10 cellular contexts compared by ENCODE assay signal in the genomic region with DNA sequence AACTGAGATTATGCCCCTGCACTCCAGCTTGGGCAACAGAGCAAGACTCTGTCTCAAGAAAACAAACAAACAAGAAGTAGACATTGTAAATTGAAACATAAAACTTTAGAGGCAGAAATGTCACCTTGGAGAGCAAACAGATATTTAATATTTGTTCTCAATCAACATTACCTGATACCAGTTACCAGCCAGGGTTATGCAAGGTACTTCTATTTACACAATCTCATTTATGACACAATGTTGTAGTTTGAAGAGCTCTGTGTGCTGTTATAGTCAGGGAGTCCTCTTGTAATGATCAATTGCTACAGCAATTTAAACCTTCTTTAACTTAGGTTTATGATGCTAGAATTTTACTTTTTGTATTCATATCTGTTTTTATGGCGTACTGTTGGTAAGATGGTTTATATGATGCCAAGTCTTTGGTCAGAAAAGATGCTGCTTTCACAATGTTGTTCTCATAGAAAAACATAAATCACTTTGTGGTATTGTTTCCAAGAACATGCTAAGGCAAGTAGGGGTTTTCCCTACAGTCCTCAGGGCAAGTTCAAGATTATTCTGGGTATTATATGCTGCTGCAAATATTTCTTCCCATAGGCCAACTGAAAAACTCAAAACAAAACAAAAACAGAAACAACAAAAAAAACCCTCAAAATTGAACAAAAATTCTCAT.
DNase-seq lines count a peak whose midpoint lies in the region; ATAC-seq, FAIRE-seq and TF ChIP-seq lines count a peak whose summit lies in the region.
"Had no signal": no experiment of that assay in that cellular context is flagged by ENCODE, and none has a peak within 500 bp of the region (broad histone marks: within the 10 kb centered on the region; RNA-seq: fewer than 3 reads in every experiment).

No MANE protein-coding gene starts in this region.

- no peak overlapping the region for H3K4me3 ChIP-seq in small intestine (ENCODE audit: low read depth in 1 of 2, low read length in 2 of 2)

- peak overlapping the region; percentile 79 for H3K27ac Mint-ChIP-seq in activated CD4-positive, alpha-beta T cell treated with anti-CD3 and anti-CD28 coated beads, Interleukin-2, amount 10 ng/mL, durations not matched to agents 24 days and 14 days
- peak overlapping the region; percentile 13 for H3K27ac Mint-ChIP-seq in activated naive CD8-positive, alpha-beta T cell treated with anti-CD3 and anti-CD28 coated beads, Interleukin-2, amount 10 ng/mL, durations not matched to agents 7 days and 5 days
- H3K27ac Mint-ChIP-seq in Calu3 (ENCODE audit: unreplicated experiment), result no peak overlapping the region
- no peak overlapping the region for H3K27ac Mint-ChIP-seq in progenitor cell of endocrine pancreas

- H3K4me1 ChIP-seq in small intestine (ENCODE audit: control insufficient read depth in 2 of 2, insufficient read depth in 1 of 2, low read depth in 1 of 2, low read length in 1 of 2), result peaks cover 0 to 4% of the 10 kb centered on the region in 2 donors

- H3K36me3 ChIP-seq in small intestine (ENCODE audit: control insufficient read depth in 2 of 2, insufficient read depth in 2 of 2, low read length in 2 of 2), result no peaks in the 10 kb centered on the region

- CTCF ChIA-PET in Calu3 (lab: Charles Lee), result no interaction called here

- H3K4me1 Mint-ChIP-seq in activated CD4-positive, alpha-beta T cell treated with anti-CD3 and anti-CD28 coated beads, Interleukin-2, amount 10 ng/mL, durations not matched to agents 24 days and 14 days, result peaks cover 50% of the 10 kb centered on the region
- H3K4me1 Mint-ChIP-seq in activated naive CD8-positive, alpha-beta T cell treated with anti-CD3 and anti-CD28 coated beads, Interleukin-2, amount 10 ng/mL, durations not matched to agents 7 days and 5 days, result peaks cover 32% of the 10 kb centered on the region
- H3K4me1 Mint-ChIP-seq in Calu3 (ENCODE audit: low read depth, unreplicated experiment) (peaks cover 19% of the 10 kb centered on the region), progenitor cell of endocrine pancreas (ENCODE audit: low read depth) (no peaks in the 10 kb centered on the region)

- 68 to 85% (median 72%) methylated on average over 1 of the region's 1 CpG for WGBS in small intestine, 3 donors

- no peak overlapping the region for H3K27ac ChIP-seq in small intestine (ENCODE audit: low read depth in 1 of 2, low read length in 1 of 2)
- H3K27ac ChIP-seq: HL-60 had no signal

- POLR2A ChIA-PET in activated naive CD8-positive, alpha-beta T cell treated with anti-CD3 and anti-CD28 coated beads, Interleukin-2, amount 10 ng/mL, durations not matched to agents 7 days and 5 days (lab: Charles Lee), result no interaction called here

- no peaks in the 10 kb centered on the region for H3K27me3 ChIP-seq in small intestine (ENCODE audit: control insufficient read depth in 2 of 2, insufficient read depth in 2 of 2, low read length in 2 of 2)

- intact Hi-C loops in activated CD4-positive, alpha-beta T cell treated with anti-CD3 and anti-CD28 coated beads, Interleukin-2, amount 10 ng/mL, durations not matched to agents 24 days and 14 days (cut with micrococcal nuclease), result loop anchor here (1.0 to 2.0 kb wide), 5 partner anchors 9 to 172 kb away; no protein-coding TSS in a partner anchor
- intact Hi-C loops in Calu3 (cut with micrococcal nuclease; ENCODE audit: unreplicated experiment), result no loop called here

- H3K36me3 Mint-ChIP-seq in activated CD4-positive, alpha-beta T cell treated with anti-CD3 and anti-CD28 coated beads, Interleukin-2, amount 10 ng/mL, durations not matched to agents 24 days and 14 days (ENCODE audit: low read depth), result peaks cover 21% of the 10 kb centered on the region
- peaks cover 14% of the 10 kb centered on the region for H3K36me3 Mint-ChIP-seq in activated naive CD8-positive, alpha-beta T cell treated with anti-CD3 and anti-CD28 coated beads, Interleukin-2, amount 10 ng/mL, durations not matched to agents 7 days and 5 days
- H3K36me3 Mint-ChIP-seq in Calu3 (ENCODE audit: insufficient read depth, unreplicated experiment) (no peaks in the 10 kb centered on the region), progenitor cell of endocrine pancreas (ENCODE audit: insufficient read depth) (no peaks in the 10 kb centered on the region)

- peaks cover 4% of the 10 kb centered on the region for H3K9me3 Mint-ChIP-seq in activated CD4-positive, alpha-beta T cell treated with anti-CD3 and anti-CD28 coated beads, Interleukin-2, amount 10 ng/mL, durations not matched to agents 24 days and 14 days
- peaks cover 1% of the 10 kb centered on the region for H3K9me3 Mint-ChIP-seq in activated naive CD8-positive, alpha-beta T cell treated with anti-CD3 and anti-CD28 coated beads, Interleukin-2, amount 10 ng/mL, durations not matched to agents 7 days and 5 days
- H3K9me3 Mint-ChIP-seq in Calu3 (ENCODE audit: low read depth, unreplicated experiment) (no peaks in the 10 kb centered on the region), progenitor cell of endocrine pancreas (ENCODE audit: low read depth) (no peaks in the 10 kb centered on the region)

- DNase-seq in activated CD4-positive, alpha-beta T cell treated with anti-CD3 and anti-CD28 coated beads, Interleukin-2, amount 10 ng/mL, durations not matched to agents 24 days and 14 days, result peak; percentile 73
- DNase-seq in activated CD4-positive, alpha-beta T cell treated with anti-CD3 and anti-CD28 coated beads, Interleukin-2, amount 50 U/mL, for 1 hour, result no peak
- DNase-seq in activated naive CD8-positive, alpha-beta T cell treated with anti-CD3 and anti-CD28 coated beads, Interleukin-2, amount 10 ng/mL, durations not matched to agents 7 days and 5 days, result no peak
- DNase-seq in small intestine, result peak; percentile 28
- no peak for DNase-seq in HUDEP-2 (lab: John Stamatoyannopoulos, UW; ENCODE audit: unreplicated experiment in 76 of 76)
- no peak for DNase-seq in Calu3
- no peak for DNase-seq in progenitor cell of endocrine pancreas (ENCODE audit: low spot score, unreplicated experiment)

- TF ChIP-seq CTCF in Calu3 (IDR thresholded peaks at IDR 0.05; ENCODE audit: unreplicated experiment) (no peak), progenitor cell of endocrine pancreas (IDR thresholded peaks at IDR 0.05; ENCODE audit: unreplicated experiment) (no peak)

- ATAC-seq in HG03095 (IDR thresholded peaks at IDR 0.05; ENCODE audit: unreplicated experiment), result peak; percentile 41
- peak; percentile 83 for ATAC-seq in activated naive CD8-positive, alpha-beta T cell treated with anti-CD3 and anti-CD28 coated beads, Interleukin-2, amount 10 ng/mL, durations not matched to agents 7 days and 5 days (ENCODE audit: low read depth)

- H3K4me3 Mint-ChIP-seq in activated CD4-positive, alpha-beta T cell treated with anti-CD3 and anti-CD28 coated beads, Interleukin-2, amount 10 ng/mL, durations not matched to agents 24 days and 14 days, result peak overlapping the region; percentile 44
- H3K4me3 Mint-ChIP-seq in activated naive CD8-positive, alpha-beta T cell treated with anti-CD3 and anti-CD28 coated beads, Interleukin-2, amount 10 ng/mL, durations not matched to agents 7 days and 5 days, result peak overlapping the region; percentile 7
- H3K4me3 Mint-ChIP-seq in Calu3 (ENCODE audit: low read depth, unreplicated experiment) (no peak overlapping the region), progenitor cell of endocrine pancreas (ENCODE audit: low read depth) (no peak overlapping the region)

- no peak for FAIRE-seq in small intestine (lab: Jason Lieb, UNC)
- FAIRE-seq: A204.1 had no signal

- H3K27me3 Mint-ChIP-seq in activated CD4-positive, alpha-beta T cell treated with anti-CD3 and anti-CD28 coated beads, Interleukin-2, amount 10 ng/mL, durations not matched to agents 24 days and 14 days, result no peaks in the 10 kb centered on the region
- no peaks in the 10 kb centered on the region for H3K27me3 Mint-ChIP-seq in activated naive CD8-positive, alpha-beta T cell treated with anti-CD3 and anti-CD28 coated beads, Interleukin-2, amount 10 ng/mL, durations not matched to agents 7 days and 5 days
- H3K27me3 Mint-ChIP-seq in Calu3 (ENCODE audit: unreplicated experiment) (no peaks in the 10 kb centered on the region), progenitor cell of endocrine pancreas (no peaks in the 10 kb centered on the region)

- H3K9me3 ChIP-seq in small intestine (ENCODE audit: control insufficient read depth, low read depth), result no peaks in the 10 kb centered on the region

- no TSS peak for BruUV-seq in Calu3 (replicated peaks; lab: Mats Ljungman, UMichigan)

Comparison
In these comparisons a context has a peak if more than half of its experiments do, and no peak if none do; other contexts are left out.
1. DNase-seq: peak in activated CD4-positive, alpha-beta T cell treated with anti-CD3 and anti-CD28 coated beads, Interleukin-2, amount 10 ng/mL, durations not matched to agents 24 days and 14 days (single experiment) and small intestine (single experiment); none in activated CD4-positive, alpha-beta T cell treated with anti-CD3 and anti-CD28 coated beads, Interleukin-2, amount 50 U/mL, for 1 hour (single experiment), activated naive CD8-positive, alpha-beta T cell treated with anti-CD3 and anti-CD28 coated beads, Interleukin-2, amount 10 ng/mL, durations not matched to agents 7 days and 5 days (single experiment), HUDEP-2 (0 of 76), Calu3 (single experiment) and progenitor cell of endocrine pancreas (single experiment).
2. H3K27ac Mint-ChIP-seq: peak in activated CD4-positive, alpha-beta T cell treated with anti-CD3 and anti-CD28 coated beads, Interleukin-2, amount 10 ng/mL, durations not matched to agents 24 days and 14 days (single experiment) and activated naive CD8-positive, alpha-beta T cell treated with anti-CD3 and anti-CD28 coated beads, Interleukin-2, amount 10 ng/mL, durations not matched to agents 7 days and 5 days (single experiment); none in Calu3 (single experiment) and progenitor cell of endocrine pancreas (single experiment).
3. H3K4me3 Mint-ChIP-seq: peak in activated CD4-positive, alpha-beta T cell treated with anti-CD3 and anti-CD28 coated beads, Interleukin-2, amount 10 ng/mL, durations not matched to agents 24 days and 14 days (single experiment) and activated naive CD8-positive, alpha-beta T cell treated with anti-CD3 and anti-CD28 coated beads, Interleukin-2, amount 10 ng/mL, durations not matched to agents 7 days and 5 days (single experiment); none in Calu3 (single experiment) and progenitor cell of endocrine pancreas (single experiment).